10 cellular contexts compared by ENCODE assay signal in genomic region chr22:24428751-24429410, GRCh38. TPM values are rescaled to one million over a fixed set of nuclear protein-coding genes. Genes with fewer than 3 reads are reported as not detected.
DNase-seq lines count a peak whose midpoint lies in the region; ATAC-seq and TF ChIP-seq lines count a peak whose summit lies in the region.
"Had no signal": no experiment of that assay in that cellular context is flagged by ENCODE, and none has a peak within 500 bp of the region (broad histone marks: within the 10 kb centered on the region; RNA-seq: fewer than 3 reads in every experiment).

No MANE protein-coding gene starts in this region.

- H3K9me3 Mint-ChIP-seq in activated T-cell treated with anti-CD3 and anti-CD28 coated beads, Interleukin-2, amount 50 U/mL, for 72 hours: no peaks in the 10 kb centered on the region
- no peaks in the 10 kb centered on the region for H3K9me3 Mint-ChIP-seq in stimulated activated memory B cell treated with anti-CD40 and anti-IgM and Interleukin-4, amounts not matched to agents 10 μg/mL and 1 μg/mL and 100 μg/mL, for 72 hours

- H3K79me2 ChIP-seq in MM.1S (ENCODE audit: low read length): peaks cover 61% of the 10 kb centered on the region

- peak overlapping the region; percentile 79 for H3K4me3 ChIP-seq in MM.1S (ENCODE audit: low read length)
- no peak overlapping the region for H3K4me3 ChIP-seq in colonic mucosa

- no peak for DNase-seq in activated T-cell treated with anti-CD3 and anti-CD28 coated beads, Interleukin-2, amount 50 U/mL, for 72 hours
- no peak for DNase-seq in activated T-cell treated with anti-CD3 and anti-CD28 coated beads for 4 hours
- DNase-seq in MM.1S: peak; percentile 19
- DNase-seq in colonic mucosa: no peak
- DNase-seq in NCI-H1930 (lab: John Stamatoyannopoulos, UW): no peak
- DNase-seq: brain microvascular endothelial cell had no signal

- peaks cover 0 to 4% of the 10 kb centered on the region in 2 donors for H3K36me3 Mint-ChIP-seq in activated T-cell treated with anti-CD3 and anti-CD28 coated beads, Interleukin-2, amount 50 U/mL, for 72 hours (ENCODE audit: insufficient read depth in 2 of 2)
- H3K36me3 Mint-ChIP-seq in stimulated activated memory B cell treated with anti-CD40 and anti-IgM and Interleukin-4, amounts not matched to agents 10 μg/mL and 1 μg/mL and 100 μg/mL, for 72 hours: no peaks in the 10 kb centered on the region

- peaks cover 43% of the 10 kb centered on the region for H3F3A ChIP-seq in MM.1S (ENCODE audit: insufficient read depth, low read length)

- no peak overlapping the region for H2AFZ ChIP-seq in MM.1S (ENCODE audit: low read length)

- H3K27me3 Mint-ChIP-seq in activated T-cell treated with anti-CD3 and anti-CD28 coated beads, Interleukin-2, amount 50 U/mL, for 72 hours (ENCODE audit: low read depth): no peaks in the 10 kb centered on the region
- H3K27me3 Mint-ChIP-seq in stimulated activated memory B cell treated with anti-CD40 and anti-IgM and Interleukin-4, amounts not matched to agents 10 μg/mL and 1 μg/mL and 100 μg/mL, for 72 hours: no peaks in the 10 kb centered on the region

- H3K9ac ChIP-seq in MM.1S (ENCODE audit: low read length) (peak overlapping the region; percentile 96), colonic mucosa (ENCODE audit: low read depth in 2 of 2, low read length in 2 of 2) (no peak overlapping the region)

- no peaks in the 10 kb centered on the region for H3K36me3 ChIP-seq in MM.1S (replicated peaks; ENCODE audit: insufficient read depth, low read length)
- no peaks in the 10 kb centered on the region for H3K36me3 ChIP-seq in colonic mucosa
- H3K36me3 ChIP-seq: BE2C, brain microvascular endothelial cell had no signal

- no peak for TF ChIP-seq CTCF in MM.1S (IDR thresholded peaks at IDR 0.05; ENCODE audit: low read length)
- no peak for TF ChIP-seq CTCF in colonic mucosa (IDR thresholded peaks at IDR 0.05)

- H3K4me1 ChIP-seq in MM.1S (ENCODE audit: low read length) (peaks cover 53% of the 10 kb centered on the region), colonic mucosa (peaks cover 8% of the 10 kb centered on the region)

- ATAC-seq in activated T-cell treated with anti-CD3 and anti-CD28 coated beads, Interleukin-2, amount 50 U/mL, for 72 hours (replicated peaks in 1 of 2): no peak
- ATAC-seq in stimulated activated memory B cell treated with anti-CD40 and anti-IgM and Interleukin-4, amounts not matched to agents 10 μg/mL and 1 μg/mL and 100 μg/mL, for 72 hours: no peak
- ATAC-seq in GM21360 (IDR thresholded peaks at IDR 0.05; ENCODE audit: unreplicated experiment) (no peak), HG03095 (IDR thresholded peaks at IDR 0.05; ENCODE audit: unreplicated experiment) (no peak)

- H3K4me3 Mint-ChIP-seq in activated T-cell treated with anti-CD3 and anti-CD28 coated beads, Interleukin-2, amount 50 U/mL, for 72 hours: peak overlapping the region; percentile 78 to 89
- H3K4me3 Mint-ChIP-seq in stimulated activated memory B cell treated with anti-CD40 and anti-IgM and Interleukin-4, amounts not matched to agents 10 μg/mL and 1 μg/mL and 100 μg/mL, for 72 hours: peak overlapping the region; percentile 82

- peak overlapping the region; percentile 92 for H3K27ac Mint-ChIP-seq in activated T-cell treated with anti-CD3 and anti-CD28 coated beads, Interleukin-2, amount 50 U/mL, for 72 hours
- peak overlapping the region; percentile 92 for H3K27ac Mint-ChIP-seq in stimulated activated memory B cell treated with anti-CD40 and anti-IgM and Interleukin-4, amounts not matched to agents 10 μg/mL and 1 μg/mL and 100 μg/mL, for 72 hours

- H3K9me3 ChIP-seq in MM.1S (replicated peaks; ENCODE audit: insufficient read depth, low read length) (no peaks in the 10 kb centered on the region), colonic mucosa (no peaks in the 10 kb centered on the region)
- H3K9me3 ChIP-seq: BE2C had no signal

- H3K9me2 ChIP-seq in MM.1S (replicated peaks; ENCODE audit: insufficient read depth, low read length): no peaks in the 10 kb centered on the region

- peaks cover 80% of the 10 kb centered on the region for H3K4me1 Mint-ChIP-seq in activated T-cell treated with anti-CD3 and anti-CD28 coated beads, Interleukin-2, amount 50 U/mL, for 72 hours (ENCODE audit: low read depth)
- H3K4me1 Mint-ChIP-seq in stimulated activated memory B cell treated with anti-CD40 and anti-IgM and Interleukin-4, amounts not matched to agents 10 μg/mL and 1 μg/mL and 100 μg/mL, for 72 hours: peaks cover 87% of the 10 kb centered on the region

- peak overlapping the region; percentile 98 for H3K4me2 ChIP-seq in MM.1S (ENCODE audit: low read depth, low read length)

- H3K27me3 ChIP-seq in MM.1S (replicated peaks; ENCODE audit: insufficient read depth, low read length): no peaks in the 10 kb centered on the region
- H3K27me3 ChIP-seq in colonic mucosa: peaks cover 16% of the 10 kb centered on the region
- H3K27me3 ChIP-seq: BE2C, brain microvascular endothelial cell had no signal

- H4K20me1 ChIP-seq in MM.1S (ENCODE audit: insufficient read depth, low read length): no peaks in the 10 kb centered on the region

- H3K27ac ChIP-seq in MM.1S (ENCODE audit: low read length) (peak overlapping the region; percentile 96), colonic mucosa (peak overlapping the region; percentile 57)
- H3K27ac ChIP-seq: brain microvascular endothelial cell had no signal

- intact Hi-C loops in colonic mucosa (cut with DNase I): no loop called here

RNA-seq across cellular contexts. Expression of gene ADORA2A, which starts 1.5 kb away (rescaled TPM):
- 10 to 100 TPM; 34.6 to 41.2 TPM for total RNA-seq in activated T-cell treated with anti-CD3 and anti-CD28 coated beads, Interleukin-2, amount 50 U/mL, for 72 hours
- total RNA-seq in colonic mucosa: 1 to 10 TPM; 1.5 to 2.5 TPM

Comparison
In these comparisons a context has a peak if more than half of its experiments do, and no peak if none do; other contexts are left out.
1. RNA of gene ADORA2A, which starts 1.5 kb away (total RNA-seq): 34.6 to 41.2 TPM in activated T-cell treated with anti-CD3 and anti-CD28 coated beads, Interleukin-2, amount 50 U/mL, for 72 hours; 1.5 to 2.5 TPM in colonic mucosa; every median in the first group is over 10 times any median in the second.